8 cellular contexts compared by ENCODE assay signal in genomic region chr6:142378138-142378875, GRCh38.
DNase-seq lines count a peak whose midpoint lies in the region; ATAC-seq, FAIRE-seq and TF ChIP-seq lines count a peak whose summit lies in the region.

No MANE protein-coding gene starts in this region.

- no peaks in the 10 kb centered on the region for H3K27me3 ChIP-seq in HUES48 (ENCODE audit: control insufficient read depth, insufficient read depth, low read length)
- no peaks in the 10 kb centered on the region for H3K27me3 ChIP-seq in RWPE2 (ENCODE audit: insufficient read depth, poor library complexity, severe bottlenecking)
- no peaks in the 10 kb centered on the region for H3K27me3 ChIP-seq in small intestine (ENCODE audit: control insufficient read depth in 2 of 2, insufficient read depth in 2 of 2, low read length in 2 of 2)

- DNase-seq in ACHN (peak; percentile 59), RWPE2 (ENCODE audit: low spot score) (no peak), left ventricle myocardium superior (no peak), small intestine (no peak), activated gamma-delta T cell (lab: John Stamatoyannopoulos, UW) (no peak)

- H3K9me3 ChIP-seq in HUES48 (ENCODE audit: control insufficient read depth, insufficient read depth, low read length) (no peaks in the 10 kb centered on the region), RWPE2 (ENCODE audit: severe bottlenecking) (no peaks in the 10 kb centered on the region), small intestine (ENCODE audit: control insufficient read depth, low read depth) (no peaks in the 10 kb centered on the region)

- H3K27ac ChIP-seq in HUES48 (ENCODE audit: low read depth, low read length) (peak overlapping the region; percentile 31), RWPE2 (ENCODE audit: poor library complexity, severe bottlenecking) (peak overlapping the region; percentile 98), small intestine (ENCODE audit: low read depth in 1 of 2, low read length in 1 of 2) (no peak overlapping the region)

- ATAC-seq in RWPE2 (ENCODE audit: low read depth) (peak; percentile 43), left ventricle myocardium superior (peak; percentile 76), GM18870 (IDR thresholded peaks at IDR 0.05; ENCODE audit: unreplicated experiment) (no peak), HG03159 (IDR thresholded peaks at IDR 0.05; ENCODE audit: unreplicated experiment) (no peak)

- intact Hi-C loops in left ventricle myocardium superior (cut with micrococcal nuclease) = no loop called here

- H3K36me3 ChIP-seq in HUES48 (ENCODE audit: control insufficient read depth, insufficient read depth, low read length) (no peaks in the 10 kb centered on the region), RWPE2 (ENCODE audit: low read depth) (peaks cover 13% of the 10 kb centered on the region), small intestine (ENCODE audit: control insufficient read depth in 2 of 2, insufficient read depth in 2 of 2, low read length in 2 of 2) (no peaks in the 10 kb centered on the region)

- WGBS in small intestine, 3 donors = 38 to 82% (median 81%) methylated on average over 2 of the region's 2 CpGs

- no peak overlapping the region for H3K9ac ChIP-seq in HUES48 (ENCODE audit: low read depth, low read length)

- H3K4me3 ChIP-seq in HUES48 (ENCODE audit: low read depth, low read length) (no peak overlapping the region; the same call in 1 of the 2 replicates), RWPE2 (ENCODE audit: severe bottlenecking) (no peak overlapping the region), small intestine (ENCODE audit: low read depth in 1 of 2, low read length in 2 of 2) (no peak overlapping the region)

- in situ Hi-C loops in ACHN (cut with HindIII; ENCODE audit: low pct_ligation_motif_present, low pct_unique_long_range_greater_than_20kb, low sequenced_read_pairs) = no loop called here

- FAIRE-seq in small intestine (lab: Jason Lieb, UNC) = no peak

- TF ChIP-seq CTCF in RWPE2 (IDR thresholded peaks at IDR 0.05; ENCODE audit: poor library complexity, severe bottlenecking) = no peak

- H3K4me1 ChIP-seq in HUES48 (ENCODE audit: control insufficient read depth, insufficient read depth, low read length) (peaks cover 25% of the 10 kb centered on the region), RWPE2 (ENCODE audit: insufficient read depth, poor library complexity, severe bottlenecking) (peaks cover 63% of the 10 kb centered on the region), small intestine (ENCODE audit: control insufficient read depth in 2 of 2, insufficient read depth in 1 of 2, low read depth in 1 of 2, low read length in 1 of 2) (peaks cover 10 to 14% of the 10 kb centered on the region in 2 donors)

Comparison
In these comparisons a context has a peak if more than half of its experiments do, and no peak if none do; other contexts are left out.
1. H3K27ac ChIP-seq: peak in HUES48 (single experiment) and RWPE2 (single experiment); none in small intestine (0 of 2).
2. ATAC-seq: peak in RWPE2 (single experiment) and left ventricle myocardium superior (single experiment); none in GM18870 (single experiment) and HG03159 (single experiment).